In genomic region chr1:1079408-1080121, GRCh38 we compare ENCODE assay signal across 8 cellular contexts. TPM values are rescaled to one million over a fixed set of nuclear protein-coding genes. Genes with fewer than 3 reads are reported as not detected.
DNase-seq lines count a peak whose midpoint lies in the region; ATAC-seq and TF ChIP-seq lines count a peak whose summit lies in the region.

No MANE protein-coding gene starts in this region.

- H4K91ac ChIP-seq in neuronal stem cell (ENCODE audit: low read depth, low read length, poor library complexity) = no peak overlapping the region

- H3K4me3 ChIP-seq in AG09309 (ENCODE audit: control insufficient read depth, low read depth, low read length) = peak overlapping the region; percentile 18
- H3K4me3 ChIP-seq in fibroblast of villous mesenchyme (ENCODE audit: low read depth, low read length) = peak overlapping the region; percentile 29
- peak overlapping the region; percentile 31 to 56 for H3K4me3 ChIP-seq in neuronal stem cell (ENCODE audit: low read length in 2 of 2)

- peaks cover 9 to 11% of the 10 kb centered on the region in 2 donors for H3K4me1 ChIP-seq in neuronal stem cell (ENCODE audit: control insufficient read depth in 2 of 2, insufficient read depth in 1 of 2, low read depth in 1 of 2, low read length in 2 of 2)

- H2BK120ac ChIP-seq in neuronal stem cell (ENCODE audit: low read depth, low read length) = peak overlapping the region; percentile 54

- H2BK12ac ChIP-seq in neuronal stem cell (ENCODE audit: low read length) = peak overlapping the region; percentile 63

- H3K36me3 Mint-ChIP-seq in activated T-cell treated with anti-CD3 and anti-CD28 coated beads, Interleukin-2, amount 50 U/mL, for 4 hours (ENCODE audit: insufficient read depth) = peaks cover 2% of the 10 kb centered on the region

- peak overlapping the region; percentile 95 for H3K23ac ChIP-seq in neuronal stem cell (ENCODE audit: low read depth, low read length, poor library complexity)

- peak overlapping the region; percentile 70 for H4K8ac ChIP-seq in neuronal stem cell (ENCODE audit: low read depth, low read length)

- H3K4me1 Mint-ChIP-seq in activated T-cell treated with anti-CD3 and anti-CD28 coated beads, Interleukin-2, amount 50 U/mL, for 4 hours (ENCODE audit: low read depth) = peaks cover 4% of the 10 kb centered on the region

- peaks cover 0 to 2% of the 10 kb centered on the region in 2 donors for H3K36me3 ChIP-seq in neuronal stem cell (replicated peaks in 1 of 2; ENCODE audit: control insufficient read depth in 2 of 2, insufficient read depth in 2 of 2, low read length in 2 of 2)

- peaks cover under 1% of the 10 kb centered on the region for H3K79me1 ChIP-seq in neuronal stem cell (ENCODE audit: low read depth, low read length)

- WGBS in neuronal stem cell (ENCODE audit: extremely low coverage in 2 of 2, insufficient read length in 2 of 2, insufficient replicate concordance in 1 of 2), 2 donors = no CpG with 5 or more reads among the region's 38 CpGs

- H3K4me3 Mint-ChIP-seq in activated T-cell treated with anti-CD3 and anti-CD28 coated beads, Interleukin-2, amount 50 U/mL, for 4 hours = peak overlapping the region; percentile 13

- H2BK5ac ChIP-seq in neuronal stem cell (ENCODE audit: low read length) = peak overlapping the region; percentile 90

- TF ChIP-seq CTCF in AG09309 (IDR thresholded peaks at IDR 0.05; ENCODE audit: control insufficient read depth, insufficient read depth, low read depth, low read length, missing control alignments) = no peak
- TF ChIP-seq CTCF in GM13977 (IDR thresholded peaks at IDR 0.05; ENCODE audit: extremely low read depth, insufficient read depth, missing control alignments) = no peak
- TF ChIP-seq CTCF in fibroblast of villous mesenchyme (IDR thresholded peaks at IDR 0.05; ENCODE audit: insufficient read depth, low read depth, low read length) = no peak

- H3K4ac ChIP-seq in neuronal stem cell (ENCODE audit: low read length) = peak overlapping the region; percentile 17

- peak overlapping the region; percentile 53 for H3K9ac ChIP-seq in neuronal stem cell (ENCODE audit: low read depth, low read length, poor library complexity)

- peak overlapping the region; percentile 92 for H3K18ac ChIP-seq in neuronal stem cell (ENCODE audit: low read length)

- peak overlapping the region; percentile 25 for H2BK15ac ChIP-seq in neuronal stem cell (ENCODE audit: low read length)

- DNase-seq in AG09309 (ENCODE audit: low read depth) (peak; percentile 40), GM13977 (ENCODE audit: low spot score) (peak; percentile 75), NCI-H1930 (lab: John Stamatoyannopoulos, UW) (peak; percentile 64 to 70), fibroblast of villous mesenchyme (ENCODE audit: low read depth) (peak; percentile 91), neuronal stem cell (ENCODE audit: low spot score) (peak; percentile 63)
- peak; percentile 33 for DNase-seq in activated T-cell treated with anti-CD3 and anti-CD28 coated beads, Interleukin-2, amount 50 U/mL, for 4 hours

- in situ Hi-C loops in GM13977 (cut with MboI; ENCODE audit: low pct_unique_long_range_greater_than_20kb, low sequenced_read_pairs, unreplicated experiment) = no loop called here

- H3K9me3 ChIP-seq in neuronal stem cell (replicated peaks in 1 of 2; ENCODE audit: control insufficient read depth in 2 of 2, insufficient read depth in 1 of 2, low read depth in 1 of 2, low read length in 2 of 2) = no peaks in the 10 kb centered on the region

- H3K27me3 Mint-ChIP-seq in activated T-cell treated with anti-CD3 and anti-CD28 coated beads, Interleukin-2, amount 50 U/mL, for 4 hours (ENCODE audit: low read depth) = peaks cover 3% of the 10 kb centered on the region

- H2AK5ac ChIP-seq in neuronal stem cell (ENCODE audit: low read depth, low read length) = peak overlapping the region; percentile 41

- peak; percentile 65 to 73 for ATAC-seq in activated T-cell treated with anti-CD3 and anti-CD28 coated beads, Interleukin-2, amount 50 U/mL, for 4 hours
- no peak for ATAC-seq in HG02970 (IDR thresholded peaks at IDR 0.05; ENCODE audit: low FRiP score, unreplicated experiment)
- no peak for ATAC-seq in HG03521 (IDR thresholded peaks at IDR 0.05; ENCODE audit: unreplicated experiment)

- H2AFZ ChIP-seq in neuronal stem cell (ENCODE audit: low read length) = peak overlapping the region; percentile 85

- no peak overlapping the region for H3K14ac ChIP-seq in neuronal stem cell (ENCODE audit: low read length)

- H3K4me2 ChIP-seq in neuronal stem cell (ENCODE audit: insufficient read depth, low read length, poor library complexity, severe bottlenecking) = peak overlapping the region; percentile 61

- H3K27ac ChIP-seq in neuronal stem cell (replicated peaks; ENCODE audit: low read length) = peak overlapping the region; percentile 21

- peaks cover 0 to 12% (median 0%) of the 10 kb centered on the region in 3 experiments for H3K27me3 ChIP-seq in neuronal stem cell (ENCODE audit: control insufficient read depth in 3 of 3, insufficient read depth in 3 of 3, low read depth in 1 of 3, low read length in 3 of 3)

- no peaks in the 10 kb centered on the region for H3K9me3 Mint-ChIP-seq in activated T-cell treated with anti-CD3 and anti-CD28 coated beads, Interleukin-2, amount 50 U/mL, for 4 hours

RNA-seq across cellular contexts. Expression of gene RNF223, which starts 5.5 kb away (rescaled TPM):
- total RNA-seq in activated T-cell treated with anti-CD3 and anti-CD28 coated beads, Interleukin-2, amount 50 U/mL, for 4 hours = under 1 TPM in 1 of 3 donors, not detected in 2; 0.16 TPM
- not detected in 2 replicates for total RNA-seq in fibroblast of villous mesenchyme
- polyA plus RNA-seq in neuronal stem cell (2013, experiment 1 of 2) = 0.03 TPM
- polyA plus RNA-seq in neuronal stem cell (2013, experiment 2 of 2) = 0.01 TPM

RNA-seq across cellular contexts. Expression of gene C1orf159, which starts 36.3 kb away (rescaled TPM):
- 10 to 100 TPM; 22.3 to 27.6 (median 26.8) TPM for total RNA-seq in activated T-cell treated with anti-CD3 and anti-CD28 coated beads, Interleukin-2, amount 50 U/mL, for 4 hours
- total RNA-seq in fibroblast of villous mesenchyme = 6.5 and 7.1 TPM in 2 replicates
- 12.3 TPM for polyA plus RNA-seq in neuronal stem cell (2013, experiment 1 of 2)
- 11.7 TPM for polyA plus RNA-seq in neuronal stem cell (2013, experiment 2 of 2)

RNA-seq across cellular contexts. Expression of gene AGRN, which starts 59.6 kb away (rescaled TPM):
- total RNA-seq in activated T-cell treated with anti-CD3 and anti-CD28 coated beads, Interleukin-2, amount 50 U/mL, for 4 hours = 10 to 100 TPM; 12.0 to 18.0 (median 15.2) TPM
- total RNA-seq in fibroblast of villous mesenchyme = 77.0 and 95.9 TPM in 2 replicates
- 79.8 TPM for polyA plus RNA-seq in neuronal stem cell (2013, experiment 1 of 2)
- polyA plus RNA-seq in neuronal stem cell (2013, experiment 2 of 2) = 78.9 TPM

Comparison
In these comparisons a context has a peak if more than half of its experiments do, and no peak if none do; other contexts are left out.
1. DNase-seq: peak in every context shown above with its lines; median percentile 91 in fibroblast of villous mesenchyme; 75 in GM13977; 67 in NCI-H1930; 63 in neuronal stem cell; 40 in AG09309; 33 in activated T-cell treated with anti-CD3 and anti-CD28 coated beads, Interleukin-2, amount 50 U/mL, for 4 hours.
2. ATAC-seq: peak in activated T-cell treated with anti-CD3 and anti-CD28 coated beads, Interleukin-2, amount 50 U/mL, for 4 hours (2 of 2); none in HG02970 (single experiment) and HG03521 (single experiment).
3. Peak in every context shown above with its lines, with median percentiles within 50 percentile points of each other: H3K4me3 ChIP-seq.